ENCODE assay signal across 9 cellular contexts in the genomic region with DNA sequence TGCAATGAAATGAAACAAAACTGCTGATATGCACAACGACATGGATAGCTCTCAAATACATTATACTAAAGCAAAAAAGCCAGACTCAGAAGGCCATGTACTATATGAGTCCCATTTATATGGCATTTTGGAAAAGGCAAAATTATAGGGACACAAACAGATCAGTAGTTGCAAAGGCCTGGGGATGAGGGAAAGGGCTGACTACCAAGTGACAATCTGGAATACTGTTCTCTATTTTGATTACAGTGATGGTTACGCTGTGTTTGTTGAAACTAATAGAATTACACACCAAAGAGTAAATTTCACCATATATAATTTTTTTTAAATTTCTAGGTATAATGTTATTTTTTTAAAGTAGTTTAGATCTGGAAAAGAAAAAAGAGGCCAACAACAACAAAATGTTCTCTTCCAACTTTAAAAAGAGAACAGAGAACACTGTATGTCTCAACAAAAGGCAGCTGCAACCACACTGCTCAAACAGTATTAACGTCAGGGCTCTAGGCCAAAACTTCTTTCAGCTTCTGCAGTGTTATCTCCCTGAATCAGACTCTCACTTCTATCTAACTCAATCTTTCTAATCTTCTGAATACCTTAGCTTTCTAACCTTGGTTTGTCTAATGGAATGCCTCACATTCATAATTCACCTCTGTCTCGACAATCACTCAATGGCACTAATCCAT.
DNase-seq lines count a peak whose midpoint lies in the region; ATAC-seq and TF ChIP-seq lines count a peak whose summit lies in the region.
"Had no signal": no experiment of that assay in that cellular context is flagged by ENCODE, and none has a peak within 500 bp of the region (broad histone marks: within the 10 kb centered on the region; RNA-seq: fewer than 3 reads in every experiment).

No MANE protein-coding gene starts in this region.

- H3K36me3 Mint-ChIP-seq in activated CD4-positive, alpha-beta T cell treated with anti-CD3 and anti-CD28 coated beads, Interleukin-2, amount 10 ng/mL, durations not matched to agents 7 days and 5 days (ENCODE audit: low read depth) = peaks cover 35% of the 10 kb centered on the region
- peaks cover 9% of the 10 kb centered on the region for H3K36me3 Mint-ChIP-seq in GM23338 (ENCODE audit: low read depth)

- ATAC-seq in sciatic nerve = peak; percentile 92
- ATAC-seq in HG03520 (IDR thresholded peaks at IDR 0.05; ENCODE audit: unreplicated experiment) = no peak
- no peak for ATAC-seq in GM23338

- H3K9ac ChIP-seq in fibroblast of lung (ENCODE audit: insufficient read depth, low read length) = no peak overlapping the region

- H3K27ac ChIP-seq in fibroblast of lung (ENCODE audit: insufficient read depth, low read length) (peak overlapping the region; percentile 16), GM23338 (ENCODE audit: low read depth) (no peak overlapping the region)

- DNase-seq in GM13976 (ENCODE audit: low spot score) (peak; percentile 36), MV-4-11 (lab: John Stamatoyannopoulos, UW) (peak; percentile 92), fibroblast of lung (ENCODE audit: low read depth in 2 of 2) (peak; percentile 79 to 82), sciatic nerve (ENCODE audit: low spot score) (no peak), GM23338 (ENCODE audit: low spot score) (no peak)
- no peak for DNase-seq in activated CD4-positive, alpha-beta T cell treated with anti-CD3 and anti-CD28 coated beads, Interleukin-2, amount 10 ng/mL, durations not matched to agents 7 days and 5 days
- no peak for DNase-seq in activated effector memory CD4-positive, alpha-beta T cell treated with Interleukin-2 at 50 U/mL for 16 hours
- DNase-seq: T-helper 1 cell had no signal

- H3K4me1 Mint-ChIP-seq in activated CD4-positive, alpha-beta T cell treated with anti-CD3 and anti-CD28 coated beads, Interleukin-2, amount 10 ng/mL, durations not matched to agents 7 days and 5 days = peaks cover 15% of the 10 kb centered on the region
- H3K4me1 Mint-ChIP-seq in GM23338 = peaks cover 6% of the 10 kb centered on the region; the same call in 2 of the 3 replicates

- H3K4me3 Mint-ChIP-seq in activated CD4-positive, alpha-beta T cell treated with anti-CD3 and anti-CD28 coated beads, Interleukin-2, amount 10 ng/mL, durations not matched to agents 7 days and 5 days = no peak overlapping the region
- H3K4me3 Mint-ChIP-seq in GM23338 = no peak overlapping the region

- H3K4me1 ChIP-seq in fibroblast of lung (ENCODE audit: control insufficient read depth, extremely low read depth, insufficient read depth, low read length) = peaks cover 4% of the 10 kb centered on the region
- H3K4me1 ChIP-seq in GM23338 (ENCODE audit: insufficient read depth) = no peaks in the 10 kb centered on the region

- in situ Hi-C loops in GM13976 (cut with MboI; ENCODE audit: low sequenced_read_pairs, unreplicated experiment) = no loop called here

- H3K4me2 ChIP-seq in fibroblast of lung (ENCODE audit: extremely low read depth, insufficient read depth, low read length) = peak overlapping the region; percentile 87
- no peak overlapping the region for H3K4me2 ChIP-seq in GM23338

- peaks cover 16% of the 10 kb centered on the region for H3K79me2 ChIP-seq in fibroblast of lung (ENCODE audit: control insufficient read depth, insufficient read depth, low read length)
- peaks cover 98% of the 10 kb centered on the region for H3K79me2 ChIP-seq in GM23338 (replicated peaks; ENCODE audit: insufficient read depth)

- no peaks in the 10 kb centered on the region for H3F3A ChIP-seq in GM23338 (replicated peaks; ENCODE audit: low read depth)

- H3K9me2 ChIP-seq in GM23338 (ENCODE audit: insufficient read depth) = no peaks in the 10 kb centered on the region

- H4K20me1 ChIP-seq in fibroblast of lung (ENCODE audit: control insufficient read depth, extremely low read depth, insufficient read depth, low read length) (no peaks in the 10 kb centered on the region), GM23338 (replicated peaks; ENCODE audit: insufficient read depth) (peaks cover 14% of the 10 kb centered on the region; the same call in 1 of the 2 replicates)

- H3K27me3 Mint-ChIP-seq in activated CD4-positive, alpha-beta T cell treated with anti-CD3 and anti-CD28 coated beads, Interleukin-2, amount 10 ng/mL, durations not matched to agents 7 days and 5 days = no peaks in the 10 kb centered on the region
- peaks cover 2% of the 10 kb centered on the region for H3K27me3 Mint-ChIP-seq in GM23338 (ENCODE audit: insufficient read depth, low read depth, poor library complexity)

- TF ChIP-seq CTCF in GM13976 (IDR thresholded peaks at IDR 0.05; ENCODE audit: borderline replicate concordance, control extremely low read depth, extremely low read depth, insufficient read depth, missing control alignments) (no peak), fibroblast of lung (conservative IDR thresholded peaks at IDR 0.05 in 1 of 2, IDR thresholded peaks at IDR 0.05 in 1 of 2; ENCODE audit: low read depth in 1 of 2, low read length in 2 of 2) (no peak), GM23338 (conservative IDR thresholded peaks at IDR 0.05; ENCODE audit: low read depth in 2 of 2) (no peak)

- H3K36me3 ChIP-seq in fibroblast of lung (ENCODE audit: control insufficient read depth, insufficient read depth, low read length) (peaks cover 4% of the 10 kb centered on the region), GM23338 (ENCODE audit: insufficient read depth) (no peaks in the 10 kb centered on the region)

- CTCF ChIA-PET in activated CD4-positive, alpha-beta T cell treated with anti-CD3 and anti-CD28 coated beads, Interleukin-2, amount 10 ng/mL, durations not matched to agents 7 days and 5 days (lab: Charles Lee) = interaction anchor here (0.8 kb wide), 1 partner anchor 89 kb away, joined by 3 read pairs; no protein-coding TSS in a partner anchor

- POLR2A ChIA-PET in activated CD4-positive, alpha-beta T cell treated with anti-CD3 and anti-CD28 coated beads, Interleukin-2, amount 10 ng/mL, durations not matched to agents 7 days and 5 days (lab: Charles Lee) = no interaction called here

- no peaks in the 10 kb centered on the region for H3K27me3 ChIP-seq in fibroblast of lung (ENCODE audit: control insufficient read depth, insufficient read depth, low read length)
- H3K27me3 ChIP-seq in GM23338 (ENCODE audit: insufficient read depth) = no peaks in the 10 kb centered on the region

- H3K27ac Mint-ChIP-seq in activated CD4-positive, alpha-beta T cell treated with anti-CD3 and anti-CD28 coated beads, Interleukin-2, amount 10 ng/mL, durations not matched to agents 7 days and 5 days = no peak overlapping the region
- H3K27ac Mint-ChIP-seq in GM23338 = no peak overlapping the region

- no peaks in the 10 kb centered on the region for H3K9me3 ChIP-seq in fibroblast of lung (ENCODE audit: control insufficient read depth, insufficient read depth, low read depth, low read length)

- intact Hi-C loops in sciatic nerve (cut with DNase I) = no loop called here

- H3K9me3 Mint-ChIP-seq in activated CD4-positive, alpha-beta T cell treated with anti-CD3 and anti-CD28 coated beads, Interleukin-2, amount 10 ng/mL, durations not matched to agents 7 days and 5 days = peaks cover 2% of the 10 kb centered on the region
- no peaks in the 10 kb centered on the region for H3K9me3 Mint-ChIP-seq in GM23338

- H2AFZ ChIP-seq in fibroblast of lung (ENCODE audit: low read length) (no peak overlapping the region), GM23338 (no peak overlapping the region)

- peak overlapping the region in 1 of 4 experiments; percentile 21 for H3K4me3 ChIP-seq in fibroblast of lung (replicated peaks in 1 of 4; ENCODE audit: control extremely low read depth in 1 of 4, insufficient read depth in 1 of 4, low read depth in 3 of 4, low read length in 4 of 4)
- no peak overlapping the region for H3K4me3 ChIP-seq in GM23338

TF ChIP-seq in GM23338, 12 proteins besides CTCF, POLR2A, EP300 and RAD21 (continues in another document):
- TF ChIP-seq STAT1 (IDR thresholded peaks at IDR 0.05; ENCODE audit: unreplicated experiment) = no peak
- TF ChIP-seq EZH2 (IDR thresholded peaks at IDR 0.05; ENCODE audit: low read depth, unreplicated experiment) = no peak
- TF ChIP-seq ZNF331 (CRISPR knock-in tag; IDR thresholded peaks at IDR 0.05; ENCODE audit: low read depth) = no peak
- no peak for TF ChIP-seq NANOG (IDR thresholded peaks at IDR 0.05; ENCODE audit: borderline replicate concordance)

Comparison
In these comparisons a context has a peak if more than half of its experiments do, and no peak if none do; other contexts are left out.
1. DNase-seq: peak in GM13976 (single experiment), MV-4-11 (single experiment) and fibroblast of lung (2 of 2); none in sciatic nerve (single experiment), activated CD4-positive, alpha-beta T cell treated with anti-CD3 and anti-CD28 coated beads, Interleukin-2, amount 10 ng/mL, durations not matched to agents 7 days and 5 days (single experiment), activated effector memory CD4-positive, alpha-beta T cell treated with Interleukin-2 at 50 U/mL for 16 hours (single experiment) and GM23338 (single experiment).